15 cellular contexts compared by ENCODE assay signal in genomic region chr14:51401272-51401671, GRCh38.
DNase-seq lines count a peak whose midpoint lies in the region; ATAC-seq, FAIRE-seq and TF ChIP-seq lines count a peak whose summit lies in the region.
"Had no signal": no experiment of that assay in that cellular context is flagged by ENCODE, and none has a peak within 500 bp of the region (broad histone marks: within the 10 kb centered on the region; RNA-seq: fewer than 3 reads in every experiment).

No MANE protein-coding gene starts in this region.

- FAIRE-seq in bronchial epithelial cell (lab: Jason Lieb, UNC) (peak; percentile 66), urothelium cell line (lab: Jason Lieb, UNC) (peak; percentile 42)

- TF ChIP-seq POLR2A in gastroesophageal sphincter (IDR thresholded peaks at IDR 0.05), result no peak

- H3K27me3 ChIP-seq in bronchial epithelial cell (ENCODE audit: control insufficient read depth, insufficient read depth, low read length) (no peaks in the 10 kb centered on the region), gastroesophageal sphincter (no peaks in the 10 kb centered on the region), muscle layer of colon (ENCODE audit: control insufficient read depth in 1 of 2, insufficient read depth in 2 of 2, low read length in 2 of 2) (no peaks in the 10 kb centered on the region), WERI-Rb-1 (ENCODE audit: insufficient read depth, low read depth, severe bottlenecking) (no peaks in the 10 kb centered on the region)
- H3K27me3 ChIP-seq: BE2C, cardiac muscle cell had no signal

- DNase-seq in bronchial epithelial cell (ENCODE audit: low read depth), result no peak
- DNase-seq in urothelium cell line (ENCODE audit: low spot score), result no peak
- no peak for DNase-seq in EL
- no peak for DNase-seq in NCI-H2227 treated with DMSO at 0.1 percent for 48 hours (lab: John Stamatoyannopoulos, UW)
- no peak for DNase-seq in WERI-Rb-1
- DNase-seq: activated CD4-positive, alpha-beta memory T cell treated with anti-CD3 and anti-CD28 coated beads, Interleukin-2, amount 10 ng/mL, durations not matched to agents 7 days and 5 days; activated naive CD8-positive, alpha-beta T cell treated with anti-CD3 and anti-CD28 coated beads for 36 hours; activated T-cell treated with anti-CD3 and anti-CD28 coated beads, Interleukin-2, amount 50 U/mL, for 48 hours; NCI-H146; T-helper 1 cell had no signal

- TF ChIP-seq CTCF in bronchial epithelial cell (IDR thresholded peaks at IDR 0.05; ENCODE audit: insufficient read depth, low read length, severe bottlenecking), result no peak
- TF ChIP-seq CTCF in gastroesophageal sphincter (IDR thresholded peaks at IDR 0.05), result no peak
- no peak for TF ChIP-seq CTCF in WERI-Rb-1 (IDR thresholded peaks at IDR 0.05; ENCODE audit: low read depth, low read length)

- H3K4me3 ChIP-seq in bronchial epithelial cell (ENCODE audit: low read depth, low read length) (no peak overlapping the region), gastroesophageal sphincter (no peak overlapping the region), muscle layer of colon (ENCODE audit: low read depth in 1 of 2, low read length in 2 of 2) (no peak overlapping the region), WERI-Rb-1 (ENCODE audit: low read depth, low read length) (no peak overlapping the region)
- H3K4me3 ChIP-seq: cardiac muscle cell, lung had no signal

- WGBS in gastroesophageal sphincter (ENCODE audit: low coverage in 1 of 2), 2 donors, result 0 to 28% methylated on average over 1 to 2 of the region's 2 CpGs

- no peak overlapping the region for H3K9ac ChIP-seq in muscle layer of colon (ENCODE audit: low read length)

- peaks cover 7 to 29% (median 10%) of the 10 kb centered on the region in 3 donors for H3K4me1 ChIP-seq in gastroesophageal sphincter
- H3K4me1 ChIP-seq in muscle layer of colon (ENCODE audit: insufficient read depth, low read length), result peaks cover 32% of the 10 kb centered on the region

- H3K27ac ChIP-seq in gastroesophageal sphincter (peak overlapping the region; percentile 65 to 76 (median 70)), muscle layer of colon (ENCODE audit: low read depth, low read length) (peak overlapping the region; percentile 78), WERI-Rb-1 (no peak overlapping the region)
- H3K27ac ChIP-seq: cardiac muscle cell had no signal

- no peaks in the 10 kb centered on the region for H3K9me3 ChIP-seq in gastroesophageal sphincter
- no peaks in the 10 kb centered on the region for H3K9me3 ChIP-seq in muscle layer of colon (ENCODE audit: low read length)
- no peaks in the 10 kb centered on the region for H3K9me3 ChIP-seq in WERI-Rb-1 (ENCODE audit: severe bottlenecking)
- H3K9me3 ChIP-seq: BE2C had no signal

- ATAC-seq in gastroesophageal sphincter, result peak; percentile 34

- TF ChIP-seq EP300 in gastroesophageal sphincter (IDR thresholded peaks at IDR 0.05), result no peak

- H3K36me3 ChIP-seq in bronchial epithelial cell (ENCODE audit: control insufficient read depth, insufficient read depth, low read length), result no peaks in the 10 kb centered on the region
- no peaks in the 10 kb centered on the region for H3K36me3 ChIP-seq in gastroesophageal sphincter
- H3K36me3 ChIP-seq in muscle layer of colon (ENCODE audit: insufficient read depth, low read length), result no peaks in the 10 kb centered on the region
- no peaks in the 10 kb centered on the region for H3K36me3 ChIP-seq in WERI-Rb-1
- H3K36me3 ChIP-seq: BE2C, cardiac muscle cell had no signal
